8 cellular contexts compared by ENCODE assay signal in genomic region chr10:71726673-71727428, GRCh38. TPM values are rescaled to one million over a fixed set of nuclear protein-coding genes. Genes with fewer than 3 reads are reported as not detected.
DNase-seq lines count a peak whose midpoint lies in the region; ATAC-seq and TF ChIP-seq lines count a peak whose summit lies in the region.

No MANE protein-coding gene starts in this region.

- ATAC-seq in GM21825 (IDR thresholded peaks at IDR 0.05; ENCODE audit: unreplicated experiment) (peak; percentile 35), PC-3 (no peak), HG03457 (IDR thresholded peaks at IDR 0.05; ENCODE audit: unreplicated experiment) (no peak)

- H3K27ac ChIP-seq in PC-3 (ENCODE audit: low read length) (peak overlapping the region; percentile 20; the same call in 1 of the 2 replicates), stomach smooth muscle (ENCODE audit: low read length) (peak overlapping the region; percentile 88)

- no peak for TF ChIP-seq POLR2A in erythroblast (IDR thresholded peaks at IDR 0.05; ENCODE audit: low read length)

- DNase-seq in GM13977 (ENCODE audit: low spot score) (peak; percentile 57), PC-3 (no peak), erythroblast (lab: John Stamatoyannopoulos, UW) (peak; percentile 28 to 30), NCI-H187 treated with DMSO at 0.1 percent for 48 hours (lab: John Stamatoyannopoulos, UW) (no peak), NCI-H2029 treated with DMSO at 0.1 percent for 48 hours (lab: John Stamatoyannopoulos, UW) (no peak)

- H3F3A ChIP-seq in PC-3 (ENCODE audit: low read length, unreplicated experiment), result no peaks in the 10 kb centered on the region

- H4K20me1 ChIP-seq in PC-3 (ENCODE audit: low read length), result no peaks in the 10 kb centered on the region

- H3K79me2 ChIP-seq in PC-3 (ENCODE audit: low read length), result no peaks in the 10 kb centered on the region

- TF ChIP-seq CTCF in GM13977 (IDR thresholded peaks at IDR 0.05; ENCODE audit: extremely low read depth, insufficient read depth, missing control alignments), result no peak
- no peak for TF ChIP-seq CTCF in PC-3 (conservative IDR thresholded peaks at IDR 0.05; ENCODE audit: low read depth, low read length)

- H3K9ac ChIP-seq in PC-3 (ENCODE audit: low read length) (no peak overlapping the region), stomach smooth muscle (ENCODE audit: low read length in 2 of 2) (peak overlapping the region; percentile 58 to 60)

- POLR2A ChIA-PET in PC-3 (lab: Charles Lee; ENCODE audit: unreplicated experiment), result no interaction called here

- H3K4me3 ChIP-seq in PC-3 (ENCODE audit: low read length) (no peak overlapping the region), stomach smooth muscle (ENCODE audit: low read length in 2 of 2) (no peak overlapping the region)

- no peaks in the 10 kb centered on the region for H3K9me2 ChIP-seq in PC-3 (replicated peaks; ENCODE audit: low read length)

- in situ Hi-C loops in GM13977 (cut with MboI; ENCODE audit: low pct_unique_long_range_greater_than_20kb, low sequenced_read_pairs, unreplicated experiment), result no loop called here

- H3K27me3 ChIP-seq in PC-3 (ENCODE audit: low read length), result no peaks in the 10 kb centered on the region
- H3K27me3 ChIP-seq in stomach smooth muscle (ENCODE audit: control insufficient read depth in 1 of 2, insufficient read depth in 2 of 2, low read length in 2 of 2), result no peaks in the 10 kb centered on the region

- BruUV-seq in PC-3 (replicated peaks; lab: Mats Ljungman, UMichigan), result no TSS peak

- H3K9me3 ChIP-seq in PC-3 (ENCODE audit: low read length) (no peaks in the 10 kb centered on the region), stomach smooth muscle (ENCODE audit: control insufficient read depth in 2 of 2, low read length in 2 of 2) (no peaks in the 10 kb centered on the region)

- peaks cover 19% of the 10 kb centered on the region for H3K4me1 ChIP-seq in PC-3 (ENCODE audit: insufficient read depth, low read length)
- peaks cover 32% of the 10 kb centered on the region for H3K4me1 ChIP-seq in stomach smooth muscle (ENCODE audit: control insufficient read depth, insufficient read depth, low read length)

- intact Hi-C loops in PC-3 (cut with micrococcal nuclease), result loop anchor here (5.0 kb wide), 1 partner anchor 40 kb away; no protein-coding TSS in a partner anchor

- CTCF ChIA-PET in PC-3 (lab: Charles Lee), result no interaction called here

- no peak overlapping the region for H2AFZ ChIP-seq in PC-3 (ENCODE audit: low read length)

- no peaks in the 10 kb centered on the region for H3K36me3 ChIP-seq in PC-3 (ENCODE audit: low read depth, low read length)
- H3K36me3 ChIP-seq in stomach smooth muscle (ENCODE audit: control insufficient read depth in 2 of 2, insufficient read depth in 2 of 2, low read length in 2 of 2), result no peaks in the 10 kb centered on the region

- H3K4me2 ChIP-seq in PC-3 (ENCODE audit: low read length), result no peak overlapping the region

RNA-seq across cellular contexts. Expression of gene C10orf105, which starts 7.3 kb away (rescaled TPM):
- total RNA-seq in PC-3 (2014; rRNA removed), result not detected in 2 replicates

RNA-seq across cellular contexts. Expression of gene VSIR, which starts 46.5 kb away (rescaled TPM):
- total RNA-seq in PC-3 (2014; rRNA removed), result 13.7 and 14.1 TPM in 2 replicates

Comparison
In these comparisons a context has a peak if more than half of its experiments do, and no peak if none do; other contexts are left out.
1. DNase-seq: peak in GM13977 (single experiment) and erythroblast (2 of 2); none in PC-3 (single experiment), NCI-H187 treated with DMSO at 0.1 percent for 48 hours (single experiment) and NCI-H2029 treated with DMSO at 0.1 percent for 48 hours (single experiment).